ENCODE assay signal across 9 cellular contexts in the genomic region with DNA sequence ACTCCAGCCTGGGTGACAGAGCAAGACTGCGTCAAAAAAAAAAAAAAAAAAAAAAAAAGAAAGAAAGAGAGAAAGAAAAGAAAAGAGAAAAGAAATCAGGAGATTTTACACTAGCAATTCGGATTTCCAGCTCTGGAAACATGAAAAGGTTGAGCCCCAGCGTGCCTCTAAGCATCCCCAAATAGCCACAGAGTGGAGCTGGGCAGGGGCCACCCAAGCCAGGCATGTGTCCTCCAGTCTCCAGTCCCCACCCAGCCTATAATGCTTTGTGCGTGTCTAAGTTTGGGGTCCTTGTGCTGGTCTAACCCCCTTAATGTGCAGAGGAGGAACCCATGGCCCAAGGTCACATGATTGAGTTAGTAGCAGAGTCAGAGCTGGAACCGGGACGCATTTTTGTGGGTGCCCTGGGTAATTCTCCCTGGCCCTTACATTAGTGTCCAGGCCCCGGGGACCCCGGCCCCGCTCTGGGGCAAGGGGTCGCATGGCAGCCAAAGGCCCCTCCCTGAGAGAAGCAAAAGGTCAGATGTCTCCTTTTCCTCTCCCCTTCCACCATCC. TPM values are rescaled to one million over a fixed set of nuclear protein-coding genes. Genes with fewer than 3 reads are reported as not detected.
A peak's percentile ranks its signal among the peaks of the same experiment; 100 is the strongest.
DNase-seq lines count a peak whose midpoint lies in the region; ATAC-seq and TF ChIP-seq lines count a peak whose summit lies in the region.
"Had no signal": no experiment of that assay in that cellular context is flagged by ENCODE, and none has a peak within 500 bp of the region (broad histone marks: within the 10 kb centered on the region; RNA-seq: fewer than 3 reads in every experiment).

No MANE protein-coding gene starts in this region.

- H3K9me3 Mint-ChIP-seq in activated T-cell treated with anti-CD3 and anti-CD28 coated beads, Interleukin-2, amount 50 U/mL, for 72 hours, result no peaks in the 10 kb centered on the region
- peaks cover 32% of the 10 kb centered on the region for H3K9me3 Mint-ChIP-seq in glutamatergic neuron (ENCODE audit: unreplicated experiment)

- no peaks in the 10 kb centered on the region for H3K9me3 ChIP-seq in SJSA1 (replicated peaks)
- H3K9me3 ChIP-seq in subcutaneous abdominal adipose tissue (ENCODE audit: control insufficient read depth in 5 of 5, low read length in 5 of 5), result no peaks in the 10 kb centered on the region

- H3K4me1 ChIP-seq in SJSA1 (replicated peaks) (peaks cover 40% of the 10 kb centered on the region), subcutaneous abdominal adipose tissue (ENCODE audit: control insufficient read depth in 5 of 5, insufficient read depth in 5 of 5, low read length in 5 of 5) (peaks cover 0 to 45% (median 35%) of the 10 kb centered on the region in 5 donors)

- H3K36me3 Mint-ChIP-seq in activated T-cell treated with anti-CD3 and anti-CD28 coated beads, Interleukin-2, amount 50 U/mL, for 72 hours (ENCODE audit: insufficient read depth in 2 of 2), result no peaks in the 10 kb centered on the region
- no peaks in the 10 kb centered on the region for H3K36me3 Mint-ChIP-seq in glutamatergic neuron (ENCODE audit: unreplicated experiment)

- no peak overlapping the region for H3K27ac Mint-ChIP-seq in activated T-cell treated with anti-CD3 and anti-CD28 coated beads, Interleukin-2, amount 50 U/mL, for 72 hours
- peak overlapping the region; percentile 12 for H3K27ac Mint-ChIP-seq in glutamatergic neuron (ENCODE audit: unreplicated experiment)

- ATAC-seq in activated T-cell treated with anti-CD3 and anti-CD28 coated beads, Interleukin-2, amount 50 U/mL, for 72 hours (replicated peaks in 1 of 2), result no peak
- ATAC-seq in GM21526 (IDR thresholded peaks at IDR 0.05; ENCODE audit: low FRiP score, unreplicated experiment) (no peak), esophagus mucosa (no peak)

- no peak for TF ChIP-seq CTCF in glutamatergic neuron (IDR thresholded peaks at IDR 0.05; ENCODE audit: partially characterized antibody, unreplicated experiment)

- peak overlapping the region; percentile 69 to 76 for H3K4me3 Mint-ChIP-seq in activated T-cell treated with anti-CD3 and anti-CD28 coated beads, Interleukin-2, amount 50 U/mL, for 72 hours
- no peak overlapping the region for H3K4me3 Mint-ChIP-seq in glutamatergic neuron (ENCODE audit: unreplicated experiment)

- no peak for DNase-seq in activated T-cell treated with anti-CD3 and anti-CD28 coated beads, Interleukin-2, amount 50 U/mL, for 72 hours
- DNase-seq in activated T-cell treated with anti-CD3 and anti-CD28 coated beads, Interleukin-2, amount 50 U/mL, for 1 hour, result no peak
- DNase-seq in SJSA1 (ENCODE audit: low read depth in 1 of 2, low spot score in 2 of 2), result no peak
- no peak for DNase-seq in glutamatergic neuron
- no peak for DNase-seq in NCI-H187 treated with DMSO at 0.1 percent for 48 hours (lab: John Stamatoyannopoulos, UW)

- H3K27me3 ChIP-seq in SJSA1 (replicated peaks) (peaks cover 9% of the 10 kb centered on the region), subcutaneous abdominal adipose tissue (ENCODE audit: control insufficient read depth in 5 of 5, insufficient read depth in 4 of 5, low read length in 5 of 5) (peaks cover 0 to 11% (median 4%) of the 10 kb centered on the region in 5 donors)

- H3K4me1 Mint-ChIP-seq in activated T-cell treated with anti-CD3 and anti-CD28 coated beads, Interleukin-2, amount 50 U/mL, for 72 hours (ENCODE audit: low read depth), result peaks cover 26% of the 10 kb centered on the region
- peaks cover 17% of the 10 kb centered on the region for H3K4me1 Mint-ChIP-seq in glutamatergic neuron (ENCODE audit: low read depth, unreplicated experiment)

- no peak overlapping the region for H3K9ac ChIP-seq in subcutaneous abdominal adipose tissue (ENCODE audit: low read length in 5 of 5)

- H3K36me3 ChIP-seq in SJSA1 (no peaks in the 10 kb centered on the region), subcutaneous abdominal adipose tissue (ENCODE audit: control insufficient read depth in 5 of 5, insufficient read depth in 5 of 5, low read length in 5 of 5) (no peaks in the 10 kb centered on the region)

- peaks cover 11% of the 10 kb centered on the region for H3K27me3 Mint-ChIP-seq in activated T-cell treated with anti-CD3 and anti-CD28 coated beads, Interleukin-2, amount 50 U/mL, for 72 hours (ENCODE audit: low read depth)
- peaks cover 33% of the 10 kb centered on the region for H3K27me3 Mint-ChIP-seq in glutamatergic neuron (ENCODE audit: unreplicated experiment)

- H3K27ac ChIP-seq in SJSA1, result no peak overlapping the region
- H3K27ac ChIP-seq in subcutaneous abdominal adipose tissue (ENCODE audit: low read depth, low read length), result no peak overlapping the region
- H3K27ac ChIP-seq: SK-N-MC had no signal

- H3K4me3 ChIP-seq in SJSA1 (peak overlapping the region; percentile 38), subcutaneous abdominal adipose tissue (ENCODE audit: low read depth in 1 of 5, low read length in 5 of 5) (peak overlapping the region in 3 of 5 donors; percentile 26 to 50 (median 46))
- H3K4me3 ChIP-seq: SK-N-MC had no signal

RNA-seq across cellular contexts. Expression of gene ADAM11, which starts 19.9 kb away (rescaled TPM):
- total RNA-seq in activated T-cell treated with anti-CD3 and anti-CD28 coated beads, Interleukin-2, amount 50 U/mL, for 72 hours, result 1 to 10 TPM in 1 of 2 donors, under 1 TPM in 1; 0.56 to 1.6 TPM
- 0.13 and 4.4 TPM in 2 replicates for total RNA-seq in SJSA1 (2014; rRNA removed; shearing (Covaris generic))
- 396 TPM for total RNA-seq in glutamatergic neuron (ENCODE audit: unreplicated experiment)
- total RNA-seq in esophagus mucosa, result 0.96 TPM

RNA-seq across cellular contexts. Expression of gene GJC1, which starts 51.4 kb away (rescaled TPM):
- total RNA-seq in activated T-cell treated with anti-CD3 and anti-CD28 coated beads, Interleukin-2, amount 50 U/mL, for 72 hours, result 1 to 10 TPM; 2.3 to 4.7 TPM
- 36.4 and 53.4 TPM in 2 replicates for total RNA-seq in SJSA1 (2014; rRNA removed; shearing (Covaris generic))
- total RNA-seq in glutamatergic neuron (ENCODE audit: unreplicated experiment) (60.9 TPM), esophagus mucosa (1.4 TPM)

Comparison
In these comparisons a context has a peak if more than half of its experiments do, and no peak if none do; other contexts are left out.
1. RNA of gene ADAM11, which starts 19.9 kb away (total RNA-seq): 396 TPM in glutamatergic neuron (single experiment); 0.56 to 1.6 TPM in activated T-cell treated with anti-CD3 and anti-CD28 coated beads, Interleukin-2, amount 50 U/mL, for 72 hours, 0.96 TPM in esophagus mucosa (single experiment) and 0.13 to 4.4 TPM in SJSA1; every median in the first group is over 10 times any median in the second.